25 cellular contexts compared by ENCODE assay signal in the genomic region with DNA sequence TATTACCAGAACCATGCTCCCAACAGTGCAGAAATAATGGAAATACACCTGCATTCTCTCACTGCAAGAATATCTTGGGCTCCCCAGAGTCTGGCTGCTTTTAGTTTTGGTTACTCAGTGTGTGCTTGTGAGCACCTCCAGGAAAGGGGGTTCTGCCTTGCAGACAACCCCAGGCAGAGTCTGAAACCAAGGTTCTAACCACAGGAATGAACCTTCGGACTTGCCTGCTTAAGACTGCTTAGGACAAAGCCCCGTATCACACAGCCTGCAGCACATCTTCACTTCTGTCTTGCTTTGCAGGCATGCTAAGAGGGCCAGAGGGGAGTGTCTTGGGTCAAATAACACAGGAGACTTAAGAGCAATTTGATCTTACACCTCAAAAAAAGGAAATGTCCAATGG.
"Had no signal": no experiment of that assay in that cellular context is flagged by ENCODE, and none has a peak within 500 bp of the region (broad histone marks: within the 10 kb centered on the region; RNA-seq: fewer than 3 reads in every experiment).

No MANE protein-coding gene starts in this region.

- ATAC-seq: activated T-helper 17 cell treated with anti-CD3 and anti-CD28 coated beads, Interleukin-2, amount 50 U/mL, for 72 hours; body of pancreas; T-helper 17 cell; WTC11 had no signal

- H3K9me3 ChIP-seq: body of pancreas, Peyer's patch, SJSA1 had no signal

- H3K27me3 ChIP-seq: body of pancreas, Peyer's patch, SJSA1 had no signal

- H3K27ac ChIP-seq: body of pancreas, Peyer's patch, RWPE1, SJSA1 had no signal

- H3K36me3 ChIP-seq: Peyer's patch, SJSA1 had no signal

- H3K4me1 ChIP-seq: Peyer's patch, SJSA1 had no signal

- H3K4me3 ChIP-seq: body of pancreas, Peyer's patch, SJSA1 had no signal

- DNase-seq: activated CD4-positive, alpha-beta memory T cell treated with anti-CD3 and anti-CD28 coated beads for 36 hours; activated CD4-positive, alpha-beta T cell treated with anti-CD3 and anti-CD28 coated beads, Interleukin-2, amount 10 ng/mL, durations not matched to agents 7 days and 5 days; activated CD4-positive, CD25-positive, alpha-beta regulatory T cell treated with anti-CD3 and anti-CD28 coated beads, Interleukin-2, amount 50 U/mL, for 72 hours; activated gamma-delta T cell; activated naive CD4-positive, alpha-beta T cell treated with anti-CD3 and anti-CD28 coated beads for 36 hours; activated T-cell treated with anti-CD3 and anti-CD28 coated beads for 4 hours; activated T-cell treated with anti-CD3 and anti-CD28 coated beads, Interleukin-2, amount 50 U/mL, for 48 hours; anterior cingulate cortex; body of pancreas; central memory CD4-positive, alpha-beta T cell; NCI-H1105 treated with DMSO at 0.1 percent for 48 hours; NCI-H1436 treated with DMSO at 0.1 percent for 48 hours; NCI-H187; NCI-H2081 treated with DMSO at 0.1 percent for 48 hours; NCI-H226; NCI-H510A; NCI-H526 treated with DMSO at 0.1 percent for 48 hours; Peyer's patch; Right ventricle myocardium superior; T-helper 17 cell; T-helper 9 cell had no signal
